In the genomic region with DNA sequence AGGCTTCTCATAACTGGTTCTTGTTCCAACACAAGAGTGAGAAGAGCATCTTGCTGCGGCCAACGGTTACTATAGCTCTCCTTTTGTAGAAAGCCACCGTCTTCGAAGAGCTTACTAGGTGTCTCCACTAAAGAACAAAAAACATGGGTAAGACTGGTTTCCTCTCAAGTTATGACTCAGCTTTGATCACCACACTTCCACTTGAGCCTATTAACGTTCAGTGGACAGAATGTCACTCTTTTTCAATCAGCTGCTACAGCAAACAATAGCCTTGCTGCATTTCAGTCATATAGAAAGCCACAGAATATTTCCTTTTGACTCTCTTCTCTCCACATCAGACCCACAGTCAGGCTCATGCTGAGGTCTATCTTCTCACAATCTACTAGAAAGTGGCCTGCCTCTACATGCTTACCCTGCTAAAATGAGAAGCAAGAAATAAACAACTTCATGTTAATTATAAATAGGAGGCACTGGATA, we compare ENCODE assay signal across 9 cellular contexts.
A peak's percentile ranks its signal among the peaks of the same experiment; 100 is the strongest.
DNase-seq lines count a peak whose midpoint lies in the region; ATAC-seq and TF ChIP-seq lines count a peak whose summit lies in the region.
"Had no signal": no experiment of that assay in that cellular context is flagged by ENCODE, and none has a peak within 500 bp of the region (broad histone marks: within the 10 kb centered on the region; RNA-seq: fewer than 3 reads in every experiment).

No MANE protein-coding gene starts in this region.

- POLR2A ChIA-PET in activated CD8-positive, alpha-beta T cell treated with anti-CD3 and anti-CD28 coated beads for 36 hours (lab: Charles Lee), result interaction anchor here (0.6 to 1.1 kb wide), 5 partner anchors 13 to 336 kb away, joined by 3 to 5 read pairs (median 4); no protein-coding TSS in a partner anchor

- CTCF ChIA-PET in activated CD8-positive, alpha-beta T cell treated with anti-CD3 and anti-CD28 coated beads for 36 hours (lab: Charles Lee), result interaction anchor here (0.6 kb wide), 1 partner anchor 193 kb away, joined by 3 read pairs; no protein-coding TSS in a partner anchor

- H3K36me3 Mint-ChIP-seq in activated CD8-positive, alpha-beta T cell treated with anti-CD3 and anti-CD28 coated beads for 36 hours (ENCODE audit: low read depth), result no peaks in the 10 kb centered on the region
- H3K36me3 Mint-ChIP-seq: activated naive CD4-positive, alpha-beta T cell treated with anti-CD3 and anti-CD28 coated beads, Interleukin-2, amount 50 U/mL, for 24 hours had no signal

- no peaks in the 10 kb centered on the region for H3K9me3 Mint-ChIP-seq in activated CD8-positive, alpha-beta T cell treated with anti-CD3 and anti-CD28 coated beads for 36 hours
- H3K9me3 Mint-ChIP-seq: activated naive CD4-positive, alpha-beta T cell treated with anti-CD3 and anti-CD28 coated beads, Interleukin-2, amount 50 U/mL, for 24 hours had no signal

- DNase-seq in CD1c-positive myeloid dendritic cell (ENCODE audit: extremely low spot score) (peak; percentile 26), amygdala (lab: John Stamatoyannopoulos, UW) (no peak), D341Med (ENCODE audit: low spot score) (no peak), NCI-H128 (lab: John Stamatoyannopoulos, UW; ENCODE audit: unreplicated experiment) (no peak)
- DNase-seq in activated CD8-positive, alpha-beta T cell treated with anti-CD3 and anti-CD28 coated beads for 36 hours, result peak; percentile 76
- DNase-seq in stimulated activated CD4-positive, alpha-beta T cell treated with anti-CD3 and anti-CD28 coated beads, Interleukin-4, amount 100 ng/mL, for 24 hours, result peak; percentile 37

- no peak overlapping the region for H3K4me3 Mint-ChIP-seq in activated CD8-positive, alpha-beta T cell treated with anti-CD3 and anti-CD28 coated beads for 36 hours
- H3K4me3 Mint-ChIP-seq: activated naive CD4-positive, alpha-beta T cell treated with anti-CD3 and anti-CD28 coated beads, Interleukin-2, amount 50 U/mL, for 24 hours had no signal

- intact Hi-C loops in activated CD8-positive, alpha-beta T cell treated with anti-CD3 and anti-CD28 coated beads for 36 hours (cut with micrococcal nuclease), result loop anchor here (2.0 to 10.0 kb wide), 2 partner anchors 162 to 450 kb away; no protein-coding TSS in a partner anchor

- TF ChIP-seq CTCF in activated CD8-positive, alpha-beta T cell treated with anti-CD3 and anti-CD28 coated beads for 36 hours (IDR thresholded peaks at IDR 0.05), result no peak

- H3K4me1 Mint-ChIP-seq in activated CD8-positive, alpha-beta T cell treated with anti-CD3 and anti-CD28 coated beads for 36 hours (ENCODE audit: low read depth), result peaks cover 67% of the 10 kb centered on the region

- ATAC-seq in GM19043 (IDR thresholded peaks at IDR 0.05; ENCODE audit: low read depth, unreplicated experiment) (peak; percentile 85), HG03108 (IDR thresholded peaks at IDR 0.05; ENCODE audit: unreplicated experiment) (peak; percentile 91)
- ATAC-seq in activated CD8-positive, alpha-beta T cell treated with anti-CD3 and anti-CD28 coated beads for 36 hours, result peak; percentile 84

- peaks cover 3% of the 10 kb centered on the region for H3K27me3 Mint-ChIP-seq in activated CD8-positive, alpha-beta T cell treated with anti-CD3 and anti-CD28 coated beads for 36 hours
- H3K27me3 Mint-ChIP-seq: activated naive CD4-positive, alpha-beta T cell treated with anti-CD3 and anti-CD28 coated beads, Interleukin-2, amount 50 U/mL, for 24 hours had no signal

- peak overlapping the region; percentile 89 for H3K27ac Mint-ChIP-seq in activated CD8-positive, alpha-beta T cell treated with anti-CD3 and anti-CD28 coated beads for 36 hours
- H3K27ac Mint-ChIP-seq: activated naive CD4-positive, alpha-beta T cell treated with anti-CD3 and anti-CD28 coated beads, Interleukin-2, amount 50 U/mL, for 24 hours had no signal

Comparison
In these comparisons a context has a peak if more than half of its experiments do, and no peak if none do; other contexts are left out.
1. DNase-seq: peak in CD1c-positive myeloid dendritic cell (single experiment), activated CD8-positive, alpha-beta T cell treated with anti-CD3 and anti-CD28 coated beads for 36 hours (single experiment) and stimulated activated CD4-positive, alpha-beta T cell treated with anti-CD3 and anti-CD28 coated beads, Interleukin-4, amount 100 ng/mL, for 24 hours (single experiment); none in amygdala (0 of 56), D341Med (single experiment) and NCI-H128 (single experiment).
2. Peak in every context shown above with its lines, with median percentiles within 50 percentile points of each other: ATAC-seq.